Comparison of ENCODE assay signal across 30 cellular contexts in the genomic region with DNA sequence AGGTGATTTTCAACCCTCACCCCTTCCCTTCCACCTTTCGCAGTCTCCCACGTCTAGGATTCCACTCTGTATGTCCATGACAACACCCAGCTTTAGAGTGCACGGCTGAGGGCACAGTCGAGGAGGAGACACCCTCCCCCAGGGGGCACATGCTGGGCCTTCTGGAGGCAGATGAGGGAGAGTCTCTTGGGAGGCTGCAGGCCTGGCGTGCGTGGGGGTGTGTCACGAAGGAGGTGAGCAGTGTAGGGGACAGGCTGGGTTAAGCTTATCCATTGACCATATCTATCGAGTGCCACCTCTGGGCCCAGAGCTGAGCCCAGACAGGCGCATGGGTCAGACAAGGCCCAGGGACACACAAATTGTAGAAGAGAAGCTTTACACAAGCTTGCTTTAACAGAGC. TPM values are rescaled to one million over a fixed set of nuclear protein-coding genes. Genes with fewer than 3 reads are reported as not detected.
"Had no signal": no experiment of that assay in that cellular context is flagged by ENCODE, and none has a peak within 500 bp of the region (broad histone marks: within the 10 kb centered on the region; RNA-seq: fewer than 3 reads in every experiment).

No MANE protein-coding gene starts in this region.

- H3K9me3 ChIP-seq: colonic mucosa, neutrophil, suprapubic skin had no signal

- H3K4me1 Mint-ChIP-seq: central memory CD8-positive, alpha-beta T cell; memory B cell; naive B cell; stimulated activated naive CD8-positive, alpha-beta T cell treated with anti-CD3 and anti-CD28 coated beads, Interleukin-15, amount 100 ng/mL, for 72 hours had no signal

- H3K36me3 ChIP-seq: colonic mucosa, esophagus squamous epithelium, heart right ventricle, lower lobe of right lung, neutrophil, suprapubic skin, transverse colon had no signal

- H3K27ac ChIP-seq: colonic mucosa, esophagus squamous epithelium, heart right ventricle, lower lobe of right lung, neutrophil, parathyroid adenoma, suprapubic skin, transverse colon had no signal

- H3K4me1 ChIP-seq: colonic mucosa, esophagus squamous epithelium, heart right ventricle, lower lobe of right lung, parathyroid adenoma, suprapubic skin had no signal

- H3K27me3 Mint-ChIP-seq: central memory CD8-positive, alpha-beta T cell; dendritic cell treated with granulocyte-macrophage colony-stimulating factor and Interleukin-4, amounts not matched to agents 40 ng/mL and 50 ng/mL, for 4 days; memory B cell; naive B cell; progenitor cell of endocrine pancreas; stimulated activated naive CD8-positive, alpha-beta T cell treated with anti-CD3 and anti-CD28 coated beads, Interleukin-15, amount 100 ng/mL, for 72 hours had no signal

- DNase-seq: colonic mucosa; effector CD8-positive, alpha-beta T cell; endodermal cell; esophagus squamous epithelium; foreskin melanocyte; glutamatergic neuron; heart right ventricle; hypothalamus; left ventricle myocardium superior; lower lobe of right lung; naive B cell; nephron progenitor cell; stimulated activated CD4-positive, alpha-beta T cell treated with anti-CD3 and anti-CD28 coated beads, Interleukin-12 subunit alpha, Interleukin-12 subunit beta, amount 100 ng/mL, for 4 hours; stimulated activated CD4-positive, alpha-beta T cell treated with anti-CD3 and anti-CD28 coated beads, Interleukin-1b, Interleukin-23, amount 100 ng/mL, for 48 hours; stimulated activated CD4-positive, alpha-beta T cell treated with anti-CD3 and anti-CD28 coated beads, Interleukin-4, amount 100 ng/mL, for 1 hour; stimulated activated CD8-positive, alpha-beta memory T cell treated with anti-CD3 and anti-CD28 coated beads, Interleukin-4, amount 100 ng/mL, for 48 hours; stimulated activated naive CD4-positive, alpha-beta T cell; stimulated activated naive CD8-positive, alpha-beta T cell treated with anti-CD3 and anti-CD28 coated beads, Interleukin-15, amount 100 ng/mL, for 72 hours; transverse colon had no signal

- H3K4me3 Mint-ChIP-seq: central memory CD8-positive, alpha-beta T cell; dendritic cell treated with granulocyte-macrophage colony-stimulating factor and Interleukin-4, amounts not matched to agents 40 ng/mL and 50 ng/mL, for 4 days; endodermal cell; memory B cell; naive B cell; nephron progenitor cell; stimulated activated naive CD8-positive, alpha-beta T cell treated with anti-CD3 and anti-CD28 coated beads, Interleukin-15, amount 100 ng/mL, for 72 hours had no signal

- H3K27me3 ChIP-seq: colonic mucosa, esophagus squamous epithelium, heart right ventricle, neutrophil, suprapubic skin, transverse colon had no signal

- H3K27ac Mint-ChIP-seq: dendritic cell treated with granulocyte-macrophage colony-stimulating factor and Interleukin-4, amounts not matched to agents 40 ng/mL and 50 ng/mL, for 4 days; memory B cell; naive B cell; nephron progenitor cell; stimulated activated naive CD8-positive, alpha-beta T cell treated with anti-CD3 and anti-CD28 coated beads, Interleukin-15, amount 100 ng/mL, for 72 hours had no signal

- ATAC-seq: heart right ventricle; left ventricle myocardium superior; lower lobe of right lung; sciatic nerve; stimulated activated naive CD8-positive, alpha-beta T cell treated with anti-CD3 and anti-CD28 coated beads, Interleukin-15, amount 100 ng/mL, for 72 hours had no signal

- H3K4me3 ChIP-seq: colonic mucosa, esophagus squamous epithelium, heart right ventricle, lower lobe of right lung, smooth muscle cell, suprapubic skin, transverse colon had no signal

RNA-seq across cellular contexts. Expression of a gene that starts 18.8 kb away (rescaled TPM):
- total RNA-seq: endothelial cell of umbilical vein, heart right ventricle, left ventricle myocardium superior, lower lobe of right lung, omental fat pad, sciatic nerve had no signal
- polyA plus RNA-seq: endothelial cell of umbilical vein, heart right ventricle had no signal
